ENCODE assay signal across 1 cellular context in genomic region chr16:3112058-3112880, GRCh38.
TF ChIP-seq lines count a peak whose summit lies in the region.

ZNF205 (plus strand) TSS chr16:3112586; CDS start chr16:3113431, 845 bp downstream.

TF ChIP-seq in K562, 482 proteins besides CTCF, POLR2A, EP300 and RAD21 (continued from another document and continues in another):
- TF ChIP-seq NEUROD1 (IDR thresholded peaks at IDR 0.05; ENCODE audit: borderline replicate concordance, low read depth, low read length, partially characterized antibody): peak; percentile 76
- TF ChIP-seq RB1 (IDR thresholded peaks at IDR 0.05; ENCODE audit: low read depth): peak; percentile 83
- peak; percentile 67; the same call in 1 of the 2 replicates for TF ChIP-seq JUND (IDR thresholded peaks at IDR 0.05; ENCODE audit: borderline replicate concordance, low read depth, low read length)
- TF ChIP-seq JUND (tag; IDR thresholded peaks at IDR 0.05; ENCODE audit: borderline replicate concordance, low read depth, low read length): peak; percentile 26; the same call in 1 of the 3 replicates
- no peak for TF ChIP-seq SP2 (IDR thresholded peaks at IDR 0.05; ENCODE audit: extremely low read depth, low read depth, low read length, poor library complexity, severe bottlenecking)
- TF ChIP-seq CBX2 (IDR thresholded peaks at IDR 0.05; ENCODE audit: insufficient read depth, low read length, poor library complexity, severe bottlenecking): no peak
- TF ChIP-seq PHB2 (IDR thresholded peaks at IDR 0.05; ENCODE audit: low read depth): no peak
- no peak for TF ChIP-seq ILK (tag; IDR thresholded peaks at IDR 0.05; ENCODE audit: borderline replicate concordance, low read depth)
- no peak for TF ChIP-seq KDM1A (IDR thresholded peaks at IDR 0.05)
- no peak for TF ChIP-seq PURB (CRISPR knock-in tag; IDR thresholded peaks at IDR 0.05; ENCODE audit: low read depth)
- no peak for TF ChIP-seq SRSF3 (IDR thresholded peaks at IDR 0.05; ENCODE audit: insufficient read depth, low read length)
- no peak; the same call in 1 of the 2 replicates for TF ChIP-seq ZNF384 (IDR thresholded peaks at IDR 0.05; ENCODE audit: low read depth, low read length)
- TF ChIP-seq BRD9 (IDR thresholded peaks at IDR 0.05; ENCODE audit: low read depth, partially characterized antibody): no peak
- no peak for TF ChIP-seq HNRNPH1 (optimal IDR thresholded peaks at IDR 0.05; ENCODE audit: low read depth, low read length)
- TF ChIP-seq YY1 (IDR thresholded peaks at IDR 0.05; ENCODE audit: borderline replicate concordance in 1 of 3, control insufficient read depth in 1 of 3, extremely low read depth in 1 of 3, insufficient read depth in 3 of 3, insufficient read length in 1 of 3, insufficient replicate concordance in 2 of 3, low read depth in 1 of 3, low read length in 2 of 3): peak in 2 of 3 experiments; percentile 19 to 66
- peak in 1 of 2 experiments; percentile 55; a peak in 1 of 4 replicates for TF ChIP-seq KDM4B (IDR thresholded peaks at IDR 0.05; ENCODE audit: borderline replicate concordance in 2 of 2, low read depth in 1 of 2)
- peak; percentile 54 for TF ChIP-seq ETV1 (tag; conservative IDR thresholded peaks at IDR 0.05; ENCODE audit: low read depth)
- peak; percentile 81 for TF ChIP-seq TAF9B (IDR thresholded peaks at IDR 0.05; ENCODE audit: partially characterized antibody)
- no peak for TF ChIP-seq MED1 (CRISPR knock-in tag; IDR thresholded peaks at IDR 0.05; ENCODE audit: borderline replicate concordance)
- TF ChIP-seq JUN (IDR thresholded peaks at IDR 0.05; ENCODE audit: borderline replicate concordance, low read depth, low read length): 0 out of 2 replicates have a peak, but pooled peaks have one; percentile 36
- TF ChIP-seq JUN (CRISPR knock-in tag; IDR thresholded peaks at IDR 0.05; ENCODE audit: borderline replicate concordance): no peak
- TF ChIP-seq ZBTB40 (IDR thresholded peaks at IDR 0.05): peak; percentile 98
- TF ChIP-seq ZBTB40 (CRISPR knock-in tag; IDR thresholded peaks at IDR 0.05): no peak
- peak; percentile 78; the same call in 1 of the 2 replicates for TF ChIP-seq ZC3H11A (IDR thresholded peaks at IDR 0.05; ENCODE audit: low read depth, low read length)
- TF ChIP-seq, protein P1, sequence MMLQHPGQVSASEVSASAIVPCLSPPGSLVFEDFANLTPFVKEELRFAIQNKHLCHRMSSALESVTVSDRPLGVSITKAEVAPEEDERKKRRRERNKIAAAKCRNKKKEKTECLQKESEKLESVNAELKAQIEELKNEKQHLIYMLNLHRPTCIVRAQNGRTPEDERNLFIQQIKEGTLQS (IDR thresholded peaks at IDR 0.05): no peak
- TF ChIP-seq, protein P1 (CRISPR knock-in tag; conservative IDR thresholded peaks at IDR 0.05): no peak
- TF ChIP-seq TCF3 (CRISPR knock-in tag; IDR thresholded peaks at IDR 0.05): peak; percentile 11; the same call in 1 of the 2 replicates
- no peak for TF ChIP-seq PBX2 (CRISPR knock-in tag; IDR thresholded peaks at IDR 0.05; ENCODE audit: low read depth)
- no peak for TF ChIP-seq PBX2 (tag; conservative IDR thresholded peaks at IDR 0.05; ENCODE audit: low read depth)
- no peak for TF ChIP-seq GTF3C2 (IDR thresholded peaks at IDR 0.05; ENCODE audit: borderline replicate concordance, extremely low read depth, insufficient read length)
- TF ChIP-seq MAFG (tag; conservative IDR thresholded peaks at IDR 0.05): no peak
- TF ChIP-seq, protein P2, sequence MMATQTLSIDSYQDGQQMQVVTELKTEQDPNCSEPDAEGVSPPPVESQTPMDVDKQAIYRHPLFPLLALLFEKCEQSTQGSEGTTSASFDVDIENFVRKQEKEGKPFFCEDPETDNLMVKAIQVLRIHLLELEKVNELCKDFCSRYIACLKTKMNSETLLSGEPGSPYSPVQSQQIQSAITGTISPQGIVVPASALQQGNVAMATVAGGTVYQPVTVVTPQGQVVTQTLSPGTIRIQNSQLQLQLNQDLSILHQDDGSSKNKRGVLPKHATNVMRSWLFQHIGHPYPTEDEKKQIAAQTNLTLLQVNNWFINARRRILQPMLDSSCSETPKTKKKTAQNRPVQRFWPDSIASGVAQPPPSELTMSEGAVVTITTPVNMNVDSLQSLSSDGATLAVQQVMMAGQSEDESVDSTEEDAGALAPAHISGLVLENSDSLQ (IDR thresholded peaks at IDR 0.05): no peak
- TF ChIP-seq ZNF583 (CRISPR knock-in tag; IDR thresholded peaks at IDR 0.05): no peak
- TF ChIP-seq ARID1B (IDR thresholded peaks at IDR 0.05): peak; percentile 9; the same call in 1 of the 2 replicates
- peak; percentile 46; the same call in 1 of the 2 replicates for TF ChIP-seq CTBP1 (IDR thresholded peaks at IDR 0.05; ENCODE audit: borderline replicate concordance)
- peak; percentile 52; the same call in 1 of the 2 replicates for TF ChIP-seq BHLHE40 (IDR thresholded peaks at IDR 0.05; ENCODE audit: low read length)
- no peak for TF ChIP-seq YBX1 (IDR thresholded peaks at IDR 0.05)
- no peak for TF ChIP-seq PHTF2 (CRISPR knock-in tag; IDR thresholded peaks at IDR 0.05)
- no peak for TF ChIP-seq E2F6 (IDR thresholded peaks at IDR 0.05; ENCODE audit: borderline replicate concordance in 1 of 2, extremely low read depth in 1 of 2, insufficient read depth in 1 of 2, insufficient read length in 1 of 2, low read depth in 1 of 2, low read length in 1 of 2, poor library complexity in 1 of 2, severe bottlenecking in 1 of 2)
- no peak for TF ChIP-seq ZNF699 (CRISPR knock-in tag; IDR thresholded peaks at IDR 0.05; ENCODE audit: insufficient replicate concordance)
- TF ChIP-seq CEBPG (CRISPR knock-in tag; IDR thresholded peaks at IDR 0.05): no peak
- no peak for TF ChIP-seq CEBPG (tag; conservative IDR thresholded peaks at IDR 0.05 in 1 of 2, IDR thresholded peaks at IDR 0.05 in 1 of 2)
- no peak for TF ChIP-seq RBM14 (IDR thresholded peaks at IDR 0.05; ENCODE audit: borderline replicate concordance, insufficient read depth, low read depth, low read length)
- TF ChIP-seq NR4A1 (CRISPR knock-in tag; IDR thresholded peaks at IDR 0.05): no peak
- no peak for TF ChIP-seq NR4A1 (tag; IDR thresholded peaks at IDR 0.05)
- no peak for TF ChIP-seq ASH1L (IDR thresholded peaks at IDR 0.05; ENCODE audit: borderline replicate concordance, low read depth, partially characterized antibody)
- TF ChIP-seq FOSL1 (tag; conservative IDR thresholded peaks at IDR 0.05): no peak
- TF ChIP-seq MBD2 (IDR thresholded peaks at IDR 0.05; ENCODE audit: borderline replicate concordance, low read depth): peak; percentile 42; the same call in 1 of the 2 replicates
- peak; percentile 89 to 96 for TF ChIP-seq MAZ (CRISPR knock-in tag; conservative IDR thresholded peaks at IDR 0.05 in 1 of 2, IDR thresholded peaks at IDR 0.05 in 1 of 2)
